10 cellular contexts compared by ENCODE assay signal in genomic region chr17:59310263-59310920, GRCh38.
"Had no signal": no experiment of that assay in that cellular context is flagged by ENCODE, and none has a peak within 500 bp of the region (broad histone marks: within the 10 kb centered on the region; RNA-seq: fewer than 3 reads in every experiment).

No MANE protein-coding gene starts in this region.

- H3K27me3 Mint-ChIP-seq: activated CD4-positive, alpha-beta memory T cell treated with anti-CD3 and anti-CD28 coated beads for 36 hours; brain had no signal

- H3K9me3 ChIP-seq: colonic mucosa, gastrocnemius medialis, heart right ventricle, tibial artery, uterus had no signal

- H3K27me3 ChIP-seq: colonic mucosa, gastrocnemius medialis, heart right ventricle, tibial artery, uterus had no signal

- H3K27ac ChIP-seq: colonic mucosa, gastrocnemius medialis, heart right ventricle, tibial artery, uterus had no signal

- H3K9me3 Mint-ChIP-seq: activated CD4-positive, alpha-beta memory T cell treated with anti-CD3 and anti-CD28 coated beads for 36 hours; activated naive CD4-positive, alpha-beta T cell treated with anti-CD3 and anti-CD28 coated beads for 36 hours; brain; immature natural killer cell; natural killer cell had no signal

- H3K4me1 ChIP-seq: colonic mucosa, uterus had no signal

- H3K4me3 Mint-ChIP-seq: activated CD4-positive, alpha-beta memory T cell treated with anti-CD3 and anti-CD28 coated beads for 36 hours; activated naive CD4-positive, alpha-beta T cell treated with anti-CD3 and anti-CD28 coated beads for 36 hours; brain; immature natural killer cell; natural killer cell had no signal

- H3K4me3 ChIP-seq: colonic mucosa, gastrocnemius medialis, heart right ventricle, tibial artery, uterus had no signal

- H3K27ac Mint-ChIP-seq: activated naive CD4-positive, alpha-beta T cell treated with anti-CD3 and anti-CD28 coated beads for 36 hours; immature natural killer cell; natural killer cell had no signal

- DNase-seq: gastrocnemius medialis, natural killer cell had no signal

- H3K4me1 Mint-ChIP-seq: immature natural killer cell had no signal

- H3K36me3 Mint-ChIP-seq: activated CD4-positive, alpha-beta memory T cell treated with anti-CD3 and anti-CD28 coated beads for 36 hours; brain; immature natural killer cell; natural killer cell had no signal

- H3K36me3 ChIP-seq: colonic mucosa, gastrocnemius medialis, heart right ventricle, tibial artery, uterus had no signal
